16 cellular contexts compared by ENCODE assay signal in genomic region chr6:35178932-35179832, GRCh38. TPM values are rescaled to one million over a fixed set of nuclear protein-coding genes. Genes with fewer than 3 reads are reported as not detected.
A peak's percentile ranks its signal among the peaks of the same experiment; 100 is the strongest.
DNase-seq lines count a peak whose midpoint lies in the region; ATAC-seq and TF ChIP-seq lines count a peak whose summit lies in the region.
"Had no signal": no experiment of that assay in that cellular context is flagged by ENCODE, and none has a peak within 500 bp of the region (broad histone marks: within the 10 kb centered on the region; RNA-seq: fewer than 3 reads in every experiment).

No MANE protein-coding gene starts in this region.

- ATAC-seq in GM18511 (IDR thresholded peaks at IDR 0.05; ENCODE audit: unreplicated experiment): peak; percentile 66
- ATAC-seq in HG03432 (IDR thresholded peaks at IDR 0.05; ENCODE audit: unreplicated experiment): peak; percentile 61
- peak; percentile 52 for ATAC-seq in stimulated activated memory B cell treated with anti-CD40 and anti-IgM and Interleukin-4, amounts not matched to agents 10 μg/mL and 1 μg/mL and 100 μg/mL, for 72 hours
- ATAC-seq: heart left ventricle; naive thymus-derived CD8-positive, alpha-beta T cell; stimulated activated naive CD8-positive, alpha-beta T cell treated with anti-CD3 and anti-CD28 coated beads, Interleukin-15, Interleukin-2, amounts not matched to agents 100 U/mL and 50 U/mL, for 24 hours had no signal

- no peaks in the 10 kb centered on the region for H3K36me3 Mint-ChIP-seq in chondrocyte (ENCODE audit: low read depth)
- no peaks in the 10 kb centered on the region for H3K36me3 Mint-ChIP-seq in stimulated activated memory B cell treated with anti-CD40 and anti-IgM and Interleukin-4, amounts not matched to agents 10 μg/mL and 1 μg/mL and 100 μg/mL, for 72 hours
- H3K36me3 Mint-ChIP-seq: activated naive CD4-positive, alpha-beta T cell treated with anti-CD3 and anti-CD28 coated beads, Interleukin-2, amount 50 U/mL, for 24 hours; naive thymus-derived CD8-positive, alpha-beta T cell had no signal

- H3K9me3 Mint-ChIP-seq in chondrocyte (ENCODE audit: low read depth): no peaks in the 10 kb centered on the region
- H3K9me3 Mint-ChIP-seq in stimulated activated memory B cell treated with anti-CD40 and anti-IgM and Interleukin-4, amounts not matched to agents 10 μg/mL and 1 μg/mL and 100 μg/mL, for 72 hours: no peaks in the 10 kb centered on the region
- H3K9me3 Mint-ChIP-seq: activated naive CD4-positive, alpha-beta T cell treated with anti-CD3 and anti-CD28 coated beads, Interleukin-2, amount 50 U/mL, for 24 hours; naive thymus-derived CD8-positive, alpha-beta T cell had no signal

- DNase-seq in chondrocyte (ENCODE audit: low spot score) (no peak), GDM1 (lab: John Stamatoyannopoulos, UW) (no peak), NCI-H345 (lab: John Stamatoyannopoulos, UW) (no peak), NCI-H2171 (lab: John Stamatoyannopoulos, UW) (no peak)
- DNase-seq: cerebellar nuclear complex; heart left ventricle; Kasumi-1; naive thymus-derived CD8-positive, alpha-beta T cell; NCI-H1930; SJCRH30; stimulated activated naive CD8-positive, alpha-beta T cell treated with anti-CD3 and anti-CD28 coated beads, Interleukin-15, Interleukin-2, amounts not matched to agents 100 U/mL and 50 U/mL, for 24 hours had no signal

- peaks cover 68% of the 10 kb centered on the region for H3K4me1 Mint-ChIP-seq in chondrocyte (ENCODE audit: low read depth)
- H3K4me1 Mint-ChIP-seq in stimulated activated memory B cell treated with anti-CD40 and anti-IgM and Interleukin-4, amounts not matched to agents 10 μg/mL and 1 μg/mL and 100 μg/mL, for 72 hours: no peaks in the 10 kb centered on the region
- H3K4me1 Mint-ChIP-seq: activated naive CD4-positive, alpha-beta T cell treated with anti-CD3 and anti-CD28 coated beads, Interleukin-2, amount 50 U/mL, for 24 hours had no signal

- no peaks in the 10 kb centered on the region for H3K27me3 Mint-ChIP-seq in chondrocyte (ENCODE audit: low read depth)
- peaks cover 15% of the 10 kb centered on the region for H3K27me3 Mint-ChIP-seq in stimulated activated memory B cell treated with anti-CD40 and anti-IgM and Interleukin-4, amounts not matched to agents 10 μg/mL and 1 μg/mL and 100 μg/mL, for 72 hours

- peak overlapping the region; percentile 5 for H3K27ac Mint-ChIP-seq in chondrocyte (ENCODE audit: unreplicated experiment)
- no peak overlapping the region for H3K27ac Mint-ChIP-seq in stimulated activated memory B cell treated with anti-CD40 and anti-IgM and Interleukin-4, amounts not matched to agents 10 μg/mL and 1 μg/mL and 100 μg/mL, for 72 hours
- H3K27ac Mint-ChIP-seq: activated naive CD4-positive, alpha-beta T cell treated with anti-CD3 and anti-CD28 coated beads, Interleukin-2, amount 50 U/mL, for 24 hours; naive thymus-derived CD8-positive, alpha-beta T cell had no signal

- TF ChIP-seq CTCF in chondrocyte (IDR thresholded peaks at IDR 0.05): no peak

- H3K4me3 Mint-ChIP-seq in chondrocyte (ENCODE audit: unreplicated experiment): no peak overlapping the region
- no peak overlapping the region for H3K4me3 Mint-ChIP-seq in stimulated activated memory B cell treated with anti-CD40 and anti-IgM and Interleukin-4, amounts not matched to agents 10 μg/mL and 1 μg/mL and 100 μg/mL, for 72 hours
- H3K4me3 Mint-ChIP-seq: activated naive CD4-positive, alpha-beta T cell treated with anti-CD3 and anti-CD28 coated beads, Interleukin-2, amount 50 U/mL, for 24 hours; naive thymus-derived CD8-positive, alpha-beta T cell had no signal

RNA-seq across cellular contexts. Expression of gene SCUBE3, which starts 34.6 kb away (rescaled TPM):
- 32.7 to 96.6 TPM (median 93.0 TPM) in 3 replicates for total RNA-seq in chondrocyte

RNA-seq across cellular contexts. Expression of gene TCP11, which starts 38.0 kb away (rescaled TPM):
- not detected in 3 replicates for total RNA-seq in chondrocyte
- total RNA-seq: epithelial cell of proximal tubule; heart left ventricle; naive thymus-derived CD8-positive, alpha-beta T cell; SJCRH30 had no signal
